In genomic region chr12:45651029-45651428, GRCh38 we compare ENCODE assay signal across 26 cellular contexts.
"Had no signal": no experiment of that assay in that cellular context is flagged by ENCODE, and none has a peak within 500 bp of the region (broad histone marks: within the 10 kb centered on the region; RNA-seq: fewer than 3 reads in every experiment).

No MANE protein-coding gene starts in this region.

- ATAC-seq: stimulated activated effector memory CD8-positive, alpha-beta T cell treated with anti-CD3 and anti-CD28 coated beads, Interleukin-12 subunit alpha, Interleukin-12 subunit beta, amount 100 ng/mL, for 72 hours; stimulated activated memory B cell treated with anti-CD40 and anti-IgM and Interleukin-4, amounts not matched to agents 10 μg/mL and 1 μg/mL and 100 μg/mL, for 72 hours; stimulated activated naive B cell treated with anti-CD40 and anti-IgM and Interleukin-4, amounts not matched to agents 10 μg/mL and 1 μg/mL and 100 μg/mL, for 72 hours; stimulated activated naive CD8-positive, alpha-beta T cell treated with anti-CD3 and anti-CD28 coated beads, Interleukin-15, amount 100 ng/mL, for 72 hours; stimulated activated naive CD8-positive, alpha-beta T cell treated with anti-CD3 and anti-CD28 coated beads, Interleukin-15, Interleukin-2, amounts not matched to agents 100 U/mL and 50 U/mL, for 24 hours; upper lobe of right lung had no signal

- H3K9me3 ChIP-seq: stomach, suprapubic skin, testis, thoracic aorta, thyroid gland, tibial artery, tibial nerve, transverse colon, upper lobe of left lung, upper lobe of right lung, uterus, vagina had no signal

- H3K27ac ChIP-seq: stomach, suprapubic skin, testis, thoracic aorta, thyroid gland, tibial artery, tibial nerve, transverse colon, upper lobe of left lung, upper lobe of right lung, uterus, vagina had no signal

- H3K4me3 ChIP-seq: stomach, suprapubic skin, testis, thoracic aorta, thyroid gland, tibial artery, tibial nerve, transverse colon, upper lobe of left lung, upper lobe of right lung, uterus, vagina had no signal

- DNase-seq: stimulated activated CD4-positive, alpha-beta T cell treated with anti-CD3 and anti-CD28 coated beads, Interleukin-2, amount 100 ng/mL, for 48 hours; stimulated activated CD4-positive, alpha-beta T cell treated with anti-CD3 and anti-CD28 coated beads, Interleukin-4, amount 100 ng/mL, for 24 hours; stimulated activated CD4-positive, alpha-beta T cell treated with anti-CD3 and anti-CD28 coated beads, Interleukin-4, amount 100 ng/mL, for 4 hours; stimulated activated CD8-positive, alpha-beta memory T cell treated with anti-CD3 and anti-CD28 coated beads, Interleukin-4, amount 100 ng/mL, for 48 hours; stimulated activated naive B cell treated with anti-CD40 and anti-IgM and Interleukin-4, amounts not matched to agents 10 μg/mL and 1 μg/mL and 100 μg/mL, for 72 hours; stimulated activated naive CD4-positive, alpha-beta T cell; stimulated activated naive CD4-positive, alpha-beta T cell treated with Interleukin-2 at 50 U/mL for 16 hours; stimulated activated naive CD8-positive, alpha-beta T cell treated with anti-CD3 and anti-CD28 coated beads, Interleukin-15, amount 100 ng/mL, for 72 hours; stimulated activated naive CD8-positive, alpha-beta T cell treated with anti-CD3 and anti-CD28 coated beads, Interleukin-15, Interleukin-2, amounts not matched to agents 100 U/mL and 50 U/mL, for 24 hours; stomach; substantia nigra; testis; thyroid gland; tibial artery; transverse colon; trophoblast cell; upper lobe of left lung; upper lobe of right lung; uterus had no signal

- H3K27me3 ChIP-seq: stomach, suprapubic skin, testis, thyroid gland, tibial artery, tibial nerve, transverse colon, upper lobe of left lung, upper lobe of right lung, uterus, vagina had no signal

- FAIRE-seq: urothelium cell line had no signal

- H3K4me1 ChIP-seq: stomach, suprapubic skin, testis, thyroid gland, tibial artery, tibial nerve, transverse colon, upper lobe of left lung, upper lobe of right lung, uterus, vagina had no signal

- H3K36me3 ChIP-seq: stomach, suprapubic skin, thoracic aorta, thyroid gland, tibial artery, tibial nerve, transverse colon, upper lobe of left lung, upper lobe of right lung, uterus, vagina had no signal
